Comparison of ENCODE assay signal across 1 cellular context in the genomic region with DNA sequence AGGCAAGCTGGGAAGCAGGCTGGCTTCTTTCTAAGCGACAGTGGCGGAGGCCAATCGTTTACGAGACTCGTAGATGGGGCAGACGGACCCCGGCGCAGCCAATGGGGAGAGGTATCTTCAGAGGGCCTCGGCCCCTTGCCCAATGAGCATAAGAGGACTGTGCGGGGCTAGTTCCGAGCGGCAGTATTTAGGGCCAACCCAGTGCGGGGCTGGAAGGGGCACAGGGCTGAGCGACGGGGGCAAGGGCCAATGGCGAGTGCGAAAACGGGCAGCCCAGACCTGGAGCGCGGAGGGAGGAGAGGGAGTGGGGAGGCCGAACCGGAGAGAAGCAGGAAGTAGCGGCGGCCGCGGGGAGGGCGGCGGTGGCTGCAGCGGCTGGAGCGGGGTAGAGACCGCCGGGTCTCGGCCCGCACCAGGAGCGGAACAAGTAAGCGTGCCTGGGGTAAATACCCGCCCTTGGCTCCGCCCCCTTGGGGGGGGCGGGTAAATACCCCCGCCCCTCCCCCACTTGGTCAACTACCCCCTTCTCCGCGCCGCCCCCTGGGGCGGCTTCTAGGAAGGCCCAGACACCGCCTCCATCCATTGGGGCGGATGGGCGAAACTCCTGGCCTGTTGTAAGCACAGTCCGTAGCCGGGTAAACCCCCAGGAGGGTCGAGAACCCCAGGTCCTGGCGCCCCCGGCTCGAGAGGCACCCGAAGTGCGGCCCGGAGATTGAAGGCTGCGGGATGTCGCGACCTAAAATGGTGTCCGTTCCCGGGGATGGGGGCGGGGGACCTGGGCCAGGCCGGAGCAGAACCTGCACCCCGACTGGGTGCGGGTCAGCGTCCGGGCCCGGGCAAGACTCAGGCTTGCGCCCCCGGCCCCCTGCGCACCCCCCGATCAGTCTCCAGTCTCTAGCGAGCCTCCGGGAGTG.
TF ChIP-seq lines count a peak whose summit lies in the region.

A gene with protein sequence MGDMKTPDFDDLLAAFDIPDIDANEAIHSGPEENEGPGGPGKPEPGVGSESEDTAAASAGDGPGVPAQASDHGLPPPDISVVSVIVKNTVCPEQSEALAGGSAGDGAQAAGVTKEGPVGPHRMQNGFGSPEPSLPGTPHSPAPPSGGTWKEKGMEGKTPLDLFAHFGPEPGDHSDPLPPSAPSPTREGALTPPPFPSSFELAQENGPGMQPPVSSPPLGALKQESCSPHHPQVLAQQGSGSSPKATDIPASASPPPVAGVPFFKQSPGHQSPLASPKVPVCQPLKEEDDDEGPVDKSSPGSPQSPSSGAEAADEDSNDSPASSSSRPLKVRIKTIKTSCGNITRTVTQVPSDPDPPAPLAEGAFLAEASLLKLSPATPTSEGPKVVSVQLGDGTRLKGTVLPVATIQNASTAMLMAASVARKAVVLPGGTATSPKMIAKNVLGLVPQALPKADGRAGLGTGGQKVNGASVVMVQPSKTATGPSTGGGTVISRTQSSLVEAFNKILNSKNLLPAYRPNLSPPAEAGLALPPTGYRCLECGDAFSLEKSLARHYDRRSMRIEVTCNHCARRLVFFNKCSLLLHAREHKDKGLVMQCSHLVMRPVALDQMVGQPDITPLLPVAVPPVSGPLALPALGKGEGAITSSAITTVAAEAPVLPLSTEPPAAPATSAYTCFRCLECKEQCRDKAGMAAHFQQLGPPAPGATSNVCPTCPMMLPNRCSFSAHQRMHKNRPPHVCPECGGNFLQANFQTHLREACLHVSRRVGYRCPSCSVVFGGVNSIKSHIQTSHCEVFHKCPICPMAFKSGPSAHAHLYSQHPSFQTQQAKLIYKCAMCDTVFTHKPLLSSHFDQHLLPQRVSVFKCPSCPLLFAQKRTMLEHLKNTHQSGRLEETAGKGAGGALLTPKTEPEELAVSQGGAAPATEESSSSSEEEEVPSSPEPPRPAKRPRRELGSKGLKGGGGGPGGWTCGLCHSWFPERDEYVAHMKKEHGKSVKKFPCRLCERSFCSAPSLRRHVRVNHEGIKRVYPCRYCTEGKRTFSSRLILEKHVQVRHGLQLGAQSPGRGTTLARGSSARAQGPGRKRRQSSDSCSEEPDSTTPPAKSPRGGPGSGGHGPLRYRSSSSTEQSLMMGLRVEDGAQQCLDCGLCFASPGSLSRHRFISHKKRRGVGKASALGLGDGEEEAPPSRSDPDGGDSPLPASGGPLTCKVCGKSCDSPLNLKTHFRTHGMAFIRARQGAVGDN (plus strand): TSS at position 331 of the 914 bp plus-strand sequence. CDS start 3,993 bp downstream, outside the sequence.

TF ChIP-seq in GM12878, 131 proteins besides CTCF, POLR2A, EP300 and RAD21 (continued from another document):
- no peak; the same call in 1 of the 2 replicates for TF ChIP-seq ZBED1 (IDR thresholded peaks at IDR 0.05; ENCODE audit: borderline replicate concordance)
- TF ChIP-seq KAT2A (conservative IDR thresholded peaks at IDR 0.05; ENCODE audit: control insufficient read depth, low read depth, low read length) = no peak
- TF ChIP-seq MTA2 (IDR thresholded peaks at IDR 0.05; ENCODE audit: low read depth) = peak; percentile 25; the same call in 1 of the 2 replicates
- TF ChIP-seq SPI1 (IDR thresholded peaks at IDR 0.05; ENCODE audit: borderline replicate concordance, insufficient read depth, low read depth, low read length) = no peak
- peak; percentile 32; the same call in 1 of the 2 replicates for TF ChIP-seq HCFC1 (IDR thresholded peaks at IDR 0.05; ENCODE audit: low read length)
- no peak for TF ChIP-seq NR2C2 (IDR thresholded peaks at IDR 0.05; ENCODE audit: borderline replicate concordance, control insufficient read depth, insufficient read length, low read depth)
- TF ChIP-seq, protein P1, sequence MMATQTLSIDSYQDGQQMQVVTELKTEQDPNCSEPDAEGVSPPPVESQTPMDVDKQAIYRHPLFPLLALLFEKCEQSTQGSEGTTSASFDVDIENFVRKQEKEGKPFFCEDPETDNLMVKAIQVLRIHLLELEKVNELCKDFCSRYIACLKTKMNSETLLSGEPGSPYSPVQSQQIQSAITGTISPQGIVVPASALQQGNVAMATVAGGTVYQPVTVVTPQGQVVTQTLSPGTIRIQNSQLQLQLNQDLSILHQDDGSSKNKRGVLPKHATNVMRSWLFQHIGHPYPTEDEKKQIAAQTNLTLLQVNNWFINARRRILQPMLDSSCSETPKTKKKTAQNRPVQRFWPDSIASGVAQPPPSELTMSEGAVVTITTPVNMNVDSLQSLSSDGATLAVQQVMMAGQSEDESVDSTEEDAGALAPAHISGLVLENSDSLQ (IDR thresholded peaks at IDR 0.05) = peak; percentile 100
